8 cellular contexts compared by ENCODE assay signal in genomic region chr3:15098503-15099363, GRCh38. TPM values are rescaled to one million over a fixed set of nuclear protein-coding genes. Genes with fewer than 3 reads are reported as not detected.
DNase-seq lines count a peak whose midpoint lies in the region; ATAC-seq and TF ChIP-seq lines count a peak whose summit lies in the region.

RBSN (minus strand) TSS chr3:15099148; CDS start chr3:15096120, 3,028 bp downstream.

- peak within 1 kb of the TSS; percentile 71 for H2BK120ac ChIP-seq in trophoblast cell (ENCODE audit: insufficient read depth, low read length, poor library complexity)

- H3K4me2 ChIP-seq in trophoblast cell (ENCODE audit: low read length) = peak within 1 kb of the TSS; percentile 82

- peaks cover 16 to 33% of the 10 kb centered on the region in 2 donors for H3K4me1 ChIP-seq in adrenal gland (replicated peaks in 1 of 2)
- H3K4me1 ChIP-seq in trophoblast cell (ENCODE audit: control insufficient read depth in 1 of 2, insufficient read depth in 2 of 2, low read length in 2 of 2) = peaks cover 10% of the 10 kb centered on the region in 2 experiments
- H3K4me1 ChIP-seq in tibial nerve = peaks cover 3 to 43% (median 18%) of the 10 kb centered on the region in 4 donors

- H3K14ac ChIP-seq in trophoblast cell (ENCODE audit: low read length) = peak within 1 kb of the TSS; percentile 63

- H2BK5ac ChIP-seq in trophoblast cell (ENCODE audit: low read depth, low read length, poor library complexity) = peak within 1 kb of the TSS; percentile 23

- H3K79me1 ChIP-seq in trophoblast cell (ENCODE audit: low read length) = peaks cover 8% of the 10 kb centered on the region

- no peaks in the 10 kb centered on the region for H3K9me3 ChIP-seq in adrenal gland (replicated peaks in 1 of 3)
- H3K9me3 ChIP-seq in trophoblast cell (ENCODE audit: insufficient read depth, low read depth, low read length) = no peaks in the 10 kb centered on the region
- H3K9me3 ChIP-seq in tibial nerve = no peaks in the 10 kb centered on the region

- ATAC-seq in HG02759 (IDR thresholded peaks at IDR 0.05; ENCODE audit: unreplicated experiment) = peak; percentile 87

- TF ChIP-seq POLR2A in adrenal gland (IDR thresholded peaks at IDR 0.05) = peak in 1 of 2 donors; percentile 61
- peak in 1 of 2 donors; percentile 79 for TF ChIP-seq POLR2A in tibial nerve (IDR thresholded peaks at IDR 0.05)

- TF ChIP-seq EP300 in tibial nerve (IDR thresholded peaks at IDR 0.05) = peak; percentile 94 to 96

- peaks cover 0 to 26% of the 10 kb centered on the region in 2 donors for H3K36me3 ChIP-seq in adrenal gland (replicated peaks in 1 of 2)
- peaks cover 11 to 14% of the 10 kb centered on the region in 2 experiments for H3K36me3 ChIP-seq in trophoblast cell (ENCODE audit: control insufficient read depth in 1 of 2, insufficient read depth in 2 of 2, low read length in 2 of 2)
- peaks cover 0 to 26% (median 0%) of the 10 kb centered on the region in 3 donors for H3K36me3 ChIP-seq in tibial nerve

- intact Hi-C loops in adrenal gland (cut with DNase I) (no loop called here), cardiac septum (cut with DNase I) (loop anchor here (1.0 kb wide), 1 partner anchor 33 kb away; the partner anchor contains the start of gene MRPS25)

- peaks cover 4% of the 10 kb centered on the region for H3K79me2 ChIP-seq in trophoblast cell (ENCODE audit: control insufficient read depth, insufficient read depth, low read length, poor library complexity)

- peak within 1 kb of the TSS; percentile 1 for H3K23ac ChIP-seq in trophoblast cell (ENCODE audit: low read length)

- H4K91ac ChIP-seq in trophoblast cell (ENCODE audit: low read depth, low read length) = peak within 1 kb of the TSS; percentile 52

- DNase-seq in NCI-H128 (lab: John Stamatoyannopoulos, UW; ENCODE audit: unreplicated experiment) (peak; percentile 66), T follicular helper cell (ENCODE audit: low read depth) (peak; percentile 94), adrenal gland (peak; percentile 95 to 97 (median 95)), cardiac septum (ENCODE audit: low spot score) (peak; percentile 98), trophoblast cell (peak; percentile 91 to 98), tibial nerve (ENCODE audit: low spot score in 2 of 2) (peak; percentile 89)

- peak within 1 kb of the TSS; percentile 67 for H3K18ac ChIP-seq in trophoblast cell (ENCODE audit: low read length)

- no peaks in the 10 kb centered on the region for H3K27me3 ChIP-seq in adrenal gland
- H3K27me3 ChIP-seq in trophoblast cell (ENCODE audit: insufficient read depth, low read length) = no peaks in the 10 kb centered on the region
- H3K27me3 ChIP-seq in tibial nerve = no peaks in the 10 kb centered on the region

- TF ChIP-seq CTCF in GM12875 (IDR thresholded peaks at IDR 0.05; ENCODE audit: borderline replicate concordance, insufficient read depth, low read depth, low read length) = no peak
- no peak for TF ChIP-seq CTCF in adrenal gland (IDR thresholded peaks at IDR 0.05)
- peak in 1 of 5 experiments; percentile 38 for TF ChIP-seq CTCF in tibial nerve (IDR thresholded peaks at IDR 0.05)

- 0 to 1% (median 1%) methylated on average over 29 to 72 of the region's 72 CpGs for WGBS in adrenal gland, 4 donors
- WGBS in trophoblast cell (ENCODE audit: extremely low coverage, insufficient coverage, insufficient read length) = no CpG with 5 or more reads among the region's 72 CpGs
- WGBS in tibial nerve, 2 donors = 0 to 1% methylated on average over 50 to 71 of the region's 72 CpGs

- H4K8ac ChIP-seq in trophoblast cell (ENCODE audit: low read depth, low read length) = peak within 1 kb of the TSS; percentile 93

- H3K9ac ChIP-seq in trophoblast cell (ENCODE audit: low read length) = peak within 1 kb of the TSS; percentile 83

- H4K12ac ChIP-seq in trophoblast cell (ENCODE audit: low read depth, low read length) = peak within 1 kb of the TSS; percentile 72

- peak within 1 kb of the TSS; percentile 70 for H3K4ac ChIP-seq in trophoblast cell (ENCODE audit: low read depth, low read length)

- peak within 1 kb of the TSS; percentile 18 for H2AK5ac ChIP-seq in trophoblast cell (ENCODE audit: low read length)

- H3K4me3 ChIP-seq in GM12875 (ENCODE audit: low read depth, low read length) (peak within 1 kb of the TSS; percentile 95), adrenal gland (peak within 1 kb of the TSS; percentile 77 to 90 (median 79)), trophoblast cell (ENCODE audit: low read depth, low read length) (peak within 1 kb of the TSS; percentile 95), tibial nerve (peak within 1 kb of the TSS; percentile 79 to 94 (median 88))

- H2BK12ac ChIP-seq in trophoblast cell (ENCODE audit: low read length) = no peak within 1 kb of the TSS

- peak within 1 kb of the TSS; percentile 80 for H2AFZ ChIP-seq in trophoblast cell (ENCODE audit: insufficient read depth, low read length, poor library complexity)

- H3K27ac ChIP-seq in adrenal gland = peak within 1 kb of the TSS in 4 of 5 donors; percentile 62 to 92 (median 80)
- H3K27ac ChIP-seq in trophoblast cell (ENCODE audit: low read depth, low read length) = peak within 1 kb of the TSS; percentile 18
- H3K27ac ChIP-seq in tibial nerve = peak within 1 kb of the TSS; percentile 80 to 94 (median 81)

RNA-seq across cellular contexts. Expression of gene RBSN, which starts in this region (rescaled TPM):
- total RNA-seq in adrenal gland (10 to 100 TPM; 20.8 to 33.9 (median 26.0) TPM), cardiac septum (24.1 TPM), tibial nerve (10 to 100 TPM; 26.6 to 43.9 (median 34.5) TPM)
- 10 to 100 TPM in 2 of 3 donors, 1 to 10 TPM in 1; 5.7 to 14.8 (median 11.0) TPM for polyA plus RNA-seq in adrenal gland
- 12.1 and 12.2 TPM in 2 replicates for polyA plus RNA-seq in trophoblast cell (2013)

Comparison
In these comparisons a context has a peak if more than half of its experiments do, and no peak if none do; other contexts are left out.
1. Peak in every context shown above with its lines: DNase-seq, ATAC-seq, H3K4me3 ChIP-seq and H3K27ac ChIP-seq.
2. H3K27ac ChIP-seq: peak in every context shown above with its lines; median percentile 81 in tibial nerve; 80 in adrenal gland; 18 in trophoblast cell.